In the genomic region with DNA sequence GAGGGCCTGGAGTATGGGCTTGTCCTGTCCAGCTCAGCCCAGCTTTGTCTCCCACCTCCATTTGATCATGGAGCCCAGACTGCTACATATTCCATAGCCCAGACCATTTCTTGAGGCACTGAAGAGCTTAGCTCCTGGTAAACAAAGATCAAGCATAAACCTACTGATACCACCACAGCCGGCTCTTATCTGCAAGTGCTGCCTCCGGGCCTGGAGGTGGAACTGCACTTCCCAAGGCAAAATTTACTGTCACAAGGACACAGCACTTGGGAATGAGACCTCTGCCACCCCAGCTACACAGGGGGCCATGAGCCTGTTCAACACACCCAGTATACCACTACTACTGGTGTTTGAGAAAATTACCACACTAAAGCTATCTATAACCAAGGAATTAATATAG, we compare ENCODE assay signal across 22 cellular contexts. TPM values are rescaled to one million over a fixed set of nuclear protein-coding genes. Genes with fewer than 3 reads are reported as not detected.
"Had no signal": no experiment of that assay in that cellular context is flagged by ENCODE, and none has a peak within 500 bp of the region (broad histone marks: within the 10 kb centered on the region; RNA-seq: fewer than 3 reads in every experiment).

No MANE protein-coding gene starts in this region.

- H3K36me3 ChIP-seq: MG63, SJCRH30 had no signal

- H3K4me3 ChIP-seq: MG63, SJCRH30 had no signal

- H3K27ac ChIP-seq: RWPE1, SJCRH30 had no signal

- ATAC-seq: Panc1, SK-N-SH treated with all-trans-retinoic acid at 6 μM for 48 hours had no signal

- H3K27me3 ChIP-seq: MG63, SJCRH30 had no signal

- DNase-seq: IMR-90, Karpas-422, KG1, MG63, NCI-H1092 treated with DMSO at 0.1 percent for 48 hours, NCI-H1436, NCI-H187, NCI-H2029, NCI-H2081 treated with DMSO at 0.1 percent for 48 hours, NCI-H2171, NCI-H226, NCI-H446, NCI-H510A, NCI-H524 treated with DMSO at 0.1 percent for 48 hours, NCI-H69, NCI-H774, SHP77 treated with DMSO at 0.1 percent for 48 hours, SJCRH30 had no signal

- H3K9me3 ChIP-seq: SJCRH30 had no signal

RNA-seq across cellular contexts. Expression of a gene that starts 53.7 kb away (rescaled TPM):
- total RNA-seq: HT-29, IMR-90, SJCRH30 had no signal
- polyA plus RNA-seq: IMR-90 had no signal
